In genomic region chr1:119962296-119962968, GRCh38 we compare ENCODE assay signal across 21 cellular contexts.
DNase-seq lines count a peak whose midpoint lies in the region; ATAC-seq, FAIRE-seq and TF ChIP-seq lines count a peak whose summit lies in the region.
"Had no signal": no experiment of that assay in that cellular context is flagged by ENCODE, and none has a peak within 500 bp of the region (broad histone marks: within the 10 kb centered on the region; RNA-seq: fewer than 3 reads in every experiment).

No MANE protein-coding gene starts in this region.

- 47% methylated on average over 5 of the region's 5 CpGs for WGBS in HepG2 (ENCODE audit: low lambda C conversion rate)

- H3K27ac ChIP-seq in astrocyte (ENCODE audit: low read depth, low read length) (no peak overlapping the region), HepG2 (ENCODE audit: extremely low read length, insufficient read depth, low read length) (peak overlapping the region; percentile 23), temporal lobe (ENCODE audit: low read depth, low read length) (peak overlapping the region; percentile 40), left lung (no peak overlapping the region)

- CTCF ChIA-PET in HepG2 (lab: Yijun Ruan, JAX; ENCODE audit: low intra/inter-chr PET ratio, low total read pairs): no interaction called here

- DNase-seq in astrocyte (ENCODE audit: low read depth): peak; percentile 53
- peak; percentile 50 for DNase-seq in fibroblast of peridontal ligament (ENCODE audit: extremely low read depth)
- peak; percentile 18 for DNase-seq in HepG2 (ENCODE audit: low spot score)
- DNase-seq in occipital lobe (lab: John Stamatoyannopoulos, UW): no peak
- no peak for DNase-seq in left lung
- DNase-seq: activated CD4-positive, CD25-positive, alpha-beta regulatory T cell; activated naive CD8-positive, alpha-beta T cell treated with anti-CD3 and anti-CD28 coated beads, Interleukin-2, amount 50 U/mL, for 24 hours; cerebellar nuclear complex; glutamatergic neuron; GOT3; mesendoderm; NCI-H1417 treated with DMSO at 0.1 percent for 48 hours; NCI-H69; stimulated activated CD4-positive, alpha-beta T cell treated with anti-CD3 and anti-CD28 coated beads, Interleukin-12 subunit alpha, Interleukin-12 subunit beta, amount 100 ng/mL, for 4 hours had no signal

- no peaks in the 10 kb centered on the region for H3K27me3 Mint-ChIP-seq in astrocyte (ENCODE audit: low read depth, unreplicated experiment)
- H3K27me3 Mint-ChIP-seq: activated naive CD8-positive, alpha-beta T cell treated with anti-CD3 and anti-CD28 coated beads, Interleukin-2, amount 50 U/mL, for 24 hours; stimulated activated memory B cell treated with anti-CD40 and anti-IgM and Interleukin-4, amounts not matched to agents 10 μg/mL and 1 μg/mL and 100 μg/mL, for 72 hours had no signal

- H3K4me2 ChIP-seq in astrocyte (ENCODE audit: low read length) (no peak overlapping the region), HepG2 (ENCODE audit: low read depth, low read length) (peak overlapping the region; percentile 35)

- H3K27ac Mint-ChIP-seq in astrocyte (ENCODE audit: unreplicated experiment): no peak overlapping the region
- H3K27ac Mint-ChIP-seq: activated naive CD8-positive, alpha-beta T cell treated with anti-CD3 and anti-CD28 coated beads, Interleukin-2, amount 50 U/mL, for 24 hours; stimulated activated memory B cell treated with anti-CD40 and anti-IgM and Interleukin-4, amounts not matched to agents 10 μg/mL and 1 μg/mL and 100 μg/mL, for 72 hours; T-helper 2 cell treated with Interferon-gamma antibody and Interleukin-4, amounts not matched to agents 5 μg/mL and 100 μg/mL, for 36 hours had no signal

- FAIRE-seq in astrocyte (lab: Jason Lieb, UNC): no peak
- FAIRE-seq in HepG2 (lab: Jason Lieb, UNC): no peak
- FAIRE-seq: urothelium cell line had no signal

- TF ChIP-seq POLR2A in HepG2 (IDR thresholded peaks at IDR 0.05; ENCODE audit: insufficient read depth in 1 of 2, low read depth in 2 of 2, low read length in 2 of 2): no peak

- H3K27me3 ChIP-seq in astrocyte (ENCODE audit: insufficient read depth, low read length) (no peaks in the 10 kb centered on the region), HepG2 (ENCODE audit: control insufficient read depth in 1 of 2, insufficient read depth in 2 of 2, low read length in 2 of 2) (no peaks in the 10 kb centered on the region), left lung (no peaks in the 10 kb centered on the region)
- H3K27me3 ChIP-seq: SJSA1 had no signal

- TF ChIP-seq EP300 in HepG2 (IDR thresholded peaks at IDR 0.05; ENCODE audit: low read depth in 2 of 2, low read length in 2 of 2): no peak
- no peak for TF ChIP-seq EP300 in HepG2 (CRISPR knock-in tag; IDR thresholded peaks at IDR 0.05; ENCODE audit: borderline replicate concordance)

- TF ChIP-seq RAD21 in HepG2 (CRISPR knock-in tag; IDR thresholded peaks at IDR 0.05): no peak

- H2AFZ ChIP-seq in astrocyte (ENCODE audit: low read depth, low read length) (no peak overlapping the region), HepG2 (ENCODE audit: low read length) (no peak overlapping the region)

- H3K9me3 Mint-ChIP-seq in astrocyte (ENCODE audit: unreplicated experiment): no peaks in the 10 kb centered on the region
- H3K9me3 Mint-ChIP-seq: activated naive CD8-positive, alpha-beta T cell treated with anti-CD3 and anti-CD28 coated beads, Interleukin-2, amount 50 U/mL, for 24 hours; stimulated activated memory B cell treated with anti-CD40 and anti-IgM and Interleukin-4, amounts not matched to agents 10 μg/mL and 1 μg/mL and 100 μg/mL, for 72 hours; T-helper 2 cell treated with Interferon-gamma antibody and Interleukin-4, amounts not matched to agents 5 μg/mL and 100 μg/mL, for 36 hours had no signal

- H4K20me1 ChIP-seq in astrocyte (ENCODE audit: insufficient read depth, low read length) (peaks cover 24% of the 10 kb centered on the region), HepG2 (ENCODE audit: insufficient read depth, low read length) (no peaks in the 10 kb centered on the region)

- no peak overlapping the region for H3K9ac ChIP-seq in astrocyte (ENCODE audit: low read length)
- no peak overlapping the region for H3K9ac ChIP-seq in HepG2 (ENCODE audit: insufficient read depth, low read depth, low read length)

- no peaks in the 10 kb centered on the region for H3K9me3 ChIP-seq in astrocyte (ENCODE audit: insufficient read depth, low read depth, low read length)
- H3K9me3 ChIP-seq in HepG2 (ENCODE audit: low read length): no peaks in the 10 kb centered on the region
- no peaks in the 10 kb centered on the region for H3K9me3 ChIP-seq in left lung
- H3K9me3 ChIP-seq: SJSA1 had no signal

- peaks cover 6% of the 10 kb centered on the region for H3K79me2 ChIP-seq in astrocyte (ENCODE audit: insufficient read depth, low read length)
- no peaks in the 10 kb centered on the region for H3K79me2 ChIP-seq in HepG2 (ENCODE audit: insufficient read depth, low read length)

- peaks cover 30% of the 10 kb centered on the region for H3K4me1 ChIP-seq in astrocyte (ENCODE audit: insufficient read depth, low read length)
- H3K4me1 ChIP-seq in HepG2 (ENCODE audit: insufficient read depth, low read length): peaks cover 49% of the 10 kb centered on the region
- peaks cover 0 to 6% of the 10 kb centered on the region in 2 donors for H3K4me1 ChIP-seq in left lung

- intact Hi-C loops in HepG2 (cut with micrococcal nuclease; ENCODE audit: unreplicated experiment) (loop anchor here (10.0 kb wide), 1 partner anchor 158 kb away; no protein-coding TSS in a partner anchor), left lung (cut with DNase I) (no loop called here)

- in situ Hi-C loops in HepG2 (cut with HindIII; ENCODE audit: extremely low pct_ligation_motif_present, low pct_unique_long_range_greater_than_20kb): loop anchor here (10.0 kb wide), 1 partner anchor 88 kb away; no protein-coding TSS in a partner anchor

- ATAC-seq in HepG2: peak; percentile 19; the same call in 1 of the 3 replicates
- no peak for ATAC-seq in left lung
- ATAC-seq in GM18502 (IDR thresholded peaks at IDR 0.05; ENCODE audit: poor library complexity, unreplicated experiment): no peak
- no peak for ATAC-seq in HG02852 (IDR thresholded peaks at IDR 0.05; ENCODE audit: unreplicated experiment)
- ATAC-seq: activated naive CD8-positive, alpha-beta T cell treated with anti-CD3 and anti-CD28 coated beads, Interleukin-2, amount 50 U/mL, for 24 hours; stimulated activated memory B cell treated with anti-CD40 and anti-IgM and Interleukin-4, amounts not matched to agents 10 μg/mL and 1 μg/mL and 100 μg/mL, for 72 hours had no signal

- peaks cover 23% of the 10 kb centered on the region for H3K36me3 Mint-ChIP-seq in astrocyte (ENCODE audit: low read depth, unreplicated experiment)

- H3K36me3 ChIP-seq in astrocyte (ENCODE audit: insufficient read depth, low read length): peaks cover 47% of the 10 kb centered on the region
- H3K36me3 ChIP-seq in HepG2 (replicated peaks in 1 of 2; ENCODE audit: control insufficient read depth in 1 of 2, insufficient read depth in 2 of 2, low read length in 2 of 2): peaks cover 4 to 15% of the 10 kb centered on the region in 2 experiments
- H3K36me3 ChIP-seq in left lung: peaks cover 0 to 67% of the 10 kb centered on the region in 2 donors

- H3K4me3 Mint-ChIP-seq in astrocyte (ENCODE audit: unreplicated experiment): no peak overlapping the region
- H3K4me3 Mint-ChIP-seq: activated naive CD8-positive, alpha-beta T cell treated with anti-CD3 and anti-CD28 coated beads, Interleukin-2, amount 50 U/mL, for 24 hours; stimulated activated memory B cell treated with anti-CD40 and anti-IgM and Interleukin-4, amounts not matched to agents 10 μg/mL and 1 μg/mL and 100 μg/mL, for 72 hours; T-helper 2 cell treated with Interferon-gamma antibody and Interleukin-4, amounts not matched to agents 5 μg/mL and 100 μg/mL, for 36 hours had no signal

- POLR2A ChIA-PET in HepG2 (lab: Yijun Ruan, JAX): no interaction called here

- TF ChIP-seq CTCF in astrocyte (IDR thresholded peaks at IDR 0.05; ENCODE audit: insufficient read depth, low read depth, low read length) (no peak), HepG2 (CRISPR knock-in tag; IDR thresholded peaks at IDR 0.05) (no peak), left lung (IDR thresholded peaks at IDR 0.05) (no peak)

- H3K4me3 ChIP-seq in astrocyte (ENCODE audit: insufficient read depth, low read depth, low read length): no peak overlapping the region
- no peak overlapping the region for H3K4me3 ChIP-seq in HepG2 (replicated peaks in 1 of 3; ENCODE audit: insufficient read depth in 1 of 3, low read depth in 2 of 3, low read length in 3 of 3)
- H3K4me3 ChIP-seq in left lung: no peak overlapping the region
- H3K4me3 ChIP-seq: SJSA1 had no signal

- no TSS peak for BruUV-seq in HepG2 (replicated peaks; lab: Mats Ljungman, UMichigan)

- peaks cover 34% of the 10 kb centered on the region for H3K4me1 Mint-ChIP-seq in astrocyte (ENCODE audit: low read depth, unreplicated experiment)
- H3K4me1 Mint-ChIP-seq: activated naive CD8-positive, alpha-beta T cell treated with anti-CD3 and anti-CD28 coated beads, Interleukin-2, amount 50 U/mL, for 24 hours; stimulated activated memory B cell treated with anti-CD40 and anti-IgM and Interleukin-4, amounts not matched to agents 10 μg/mL and 1 μg/mL and 100 μg/mL, for 72 hours had no signal

TF ChIP-seq in HepG2, 621 proteins besides CTCF, POLR2A, EP300 and RAD21 (continues in another document):
- TF ChIP-seq ATF7-NPFF (CRISPR knock-in tag; IDR thresholded peaks at IDR 0.05; ENCODE audit: low read depth) (no peak), IKZF4 (CRISPR knock-in tag; IDR thresholded peaks at IDR 0.05; ENCODE audit: borderline replicate concordance, low read depth, not compliant biosample characterization) (no peak), BCL6 (CRISPR knock-in tag; IDR thresholded peaks at IDR 0.05) (peak; percentile 95), ASH2L (IDR thresholded peaks at IDR 0.05; ENCODE audit: insufficient read length, low read depth, low read length) (peak; percentile 39), XRCC5 (optimal IDR thresholded peaks at IDR 0.05; ENCODE audit: low read length) (no peak), BORCS8-MEF2B (CRISPR knock-in tag; IDR thresholded peaks at IDR 0.05) (no peak), ZNF724P (CRISPR knock-in tag; IDR thresholded peaks at IDR 0.05; ENCODE audit: borderline replicate concordance) (no peak), AGO1 (IDR thresholded peaks at IDR 0.05; ENCODE audit: low read depth, low read length, poor library complexity, severe bottlenecking) (no peak), MTF1 (CRISPR knock-in tag; IDR thresholded peaks at IDR 0.05) (no peak), ZNF547 (CRISPR knock-in tag; IDR thresholded peaks at IDR 0.05) (no peak), SMAD3 (CRISPR knock-in tag; IDR thresholded peaks at IDR 0.05) (no peak), ZNF562 (CRISPR knock-in tag; IDR thresholded peaks at IDR 0.05; ENCODE audit: borderline replicate concordance) (no peak)

Comparison
In these comparisons a context has a peak if more than half of its experiments do, and no peak if none do; other contexts are left out.
1. DNase-seq: peak in astrocyte (single experiment), fibroblast of peridontal ligament (single experiment) and HepG2 (single experiment); none in occipital lobe (single experiment) and left lung (0 of 2).
2. H3K27ac ChIP-seq: peak in HepG2 (single experiment) and temporal lobe (single experiment); none in astrocyte (single experiment) and left lung (0 of 2).